ENCODE assay signal across 8 cellular contexts in the genomic region with DNA sequence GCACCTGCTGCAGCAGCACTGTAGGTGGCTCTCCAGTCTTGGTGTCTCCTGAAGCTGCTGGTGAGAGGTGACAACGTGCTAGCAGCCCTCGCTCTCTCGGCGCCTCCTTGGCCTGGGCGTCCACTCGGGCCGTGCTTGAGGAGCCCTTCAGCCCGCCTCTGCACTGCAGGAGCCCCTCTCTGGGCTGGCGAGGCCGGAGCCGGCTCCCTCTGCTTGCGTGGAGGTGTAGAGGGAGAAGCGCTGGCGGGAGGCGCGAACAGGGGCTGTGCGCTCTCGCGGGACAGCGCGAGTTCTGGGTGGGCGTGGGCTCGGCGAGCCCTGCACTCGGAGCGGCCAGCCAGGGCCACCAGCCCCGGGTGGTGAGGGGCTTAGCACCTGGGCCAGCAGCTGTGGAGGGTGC.
"Had no signal": no experiment of that assay in that cellular context is flagged by ENCODE, and none has a peak within 500 bp of the region (broad histone marks: within the 10 kb centered on the region; RNA-seq: fewer than 3 reads in every experiment).

No MANE protein-coding gene starts in this region.

- ATAC-seq: GM23338, HCT116 had no signal

- H3K4me2 ChIP-seq: GM23338 had no signal

- H3K9me3 ChIP-seq: HAP-1 had no signal

- H3K9ac ChIP-seq: GM23248 had no signal

- DNase-seq: GM23248, H7, H9, HCEC 1CT, HFFc6 had no signal

- H3K4me3 ChIP-seq: GM23248, GM23338, HAP-1 had no signal

- H3K27ac ChIP-seq: GM23248 had no signal

- H3K36me3 ChIP-seq: HAP-1 had no signal

- H2AFZ ChIP-seq: GM23248, GM23338 had no signal

- H3K4me1 ChIP-seq: HAP-1 had no signal
